In the genomic region with DNA sequence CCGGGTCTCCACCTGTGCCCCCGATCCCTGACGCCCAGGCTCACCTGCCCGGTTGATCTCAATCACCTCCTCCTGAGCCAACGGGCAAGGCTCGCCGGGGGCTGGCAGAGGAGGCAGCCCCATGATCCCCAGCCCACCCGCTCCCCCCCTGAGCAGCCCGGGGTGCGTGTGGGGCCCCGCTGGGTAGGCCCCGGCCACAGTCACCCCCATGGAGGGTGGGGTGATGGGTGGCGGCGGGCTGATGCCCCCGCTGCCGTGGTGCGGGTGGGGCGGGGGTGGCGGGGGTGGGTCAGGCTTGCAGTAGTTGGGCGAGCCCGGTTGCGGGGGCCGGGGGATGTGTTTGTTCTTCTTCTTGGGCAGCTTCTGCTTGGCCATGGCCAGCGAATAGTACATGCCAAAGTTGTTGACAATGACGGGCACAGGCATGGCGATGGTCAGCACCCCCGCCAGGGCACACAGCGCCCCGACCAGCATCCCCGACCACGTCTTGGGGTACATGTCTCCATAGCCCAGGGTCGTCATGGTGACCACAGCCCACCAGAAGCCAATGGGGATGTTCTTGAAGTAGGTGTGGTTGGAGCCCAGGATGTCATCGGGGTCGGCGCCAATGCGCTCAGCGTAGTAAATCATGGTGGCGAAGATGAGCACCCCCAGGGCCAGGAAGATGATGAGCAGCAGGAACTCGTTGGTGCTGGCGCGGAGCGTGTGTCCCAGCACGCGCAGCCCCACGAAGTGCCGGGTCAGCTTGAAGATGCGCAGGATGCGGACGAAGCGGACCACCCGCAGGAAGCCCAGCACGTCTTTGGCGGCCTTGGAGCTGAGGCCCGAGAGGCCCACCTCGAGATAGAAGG, we compare ENCODE assay signal across 25 cellular contexts. TPM values are rescaled to one million over a fixed set of nuclear protein-coding genes. Genes with fewer than 3 reads are reported as not detected.
"Had no signal": no experiment of that assay in that cellular context is flagged by ENCODE, and none has a peak within 500 bp of the region (broad histone marks: within the 10 kb centered on the region; RNA-seq: fewer than 3 reads in every experiment).

No MANE protein-coding gene starts in this region.

- H3K27ac ChIP-seq: brain microvascular endothelial cell, cardiac muscle cell had no signal

- FAIRE-seq: TTC549 had no signal

- H3K36me3 ChIP-seq: brain microvascular endothelial cell had no signal

- ATAC-seq: activated CD4-positive, alpha-beta T cell treated with anti-CD3 and anti-CD28 coated beads for 36 hours; activated CD8-positive, alpha-beta T cell treated with anti-CD3 and anti-CD28 coated beads for 36 hours; T-helper 17 cell had no signal

- H3K9me3 Mint-ChIP-seq: activated B cell treated with CpG ODN at 0.5 μM for 24 hours; activated CD8-positive, alpha-beta T cell treated with anti-CD3 and anti-CD28 coated beads for 36 hours had no signal

- DNase-seq: activated B cell treated with CpG ODN at 0.5 μM for 24 hours; activated CD4-positive, alpha-beta T cell treated with anti-CD3 and anti-CD28 coated beads for 36 hours; activated CD4-positive, alpha-beta T cell treated with anti-CD3 and anti-CD28 coated beads, Interleukin-2, amount 50 U/mL, for 1 hour; activated CD8-positive, alpha-beta memory T cell treated with anti-CD3 and anti-CD28 coated beads, Interleukin-2, amount 50 U/mL, for 48 hours; activated CD8-positive, alpha-beta T cell treated with anti-CD3 and anti-CD28 coated beads for 36 hours; activated T-cell treated with anti-CD3 and anti-CD28 coated beads, Interleukin-2, amount 50 U/mL, for 1 hour; brain microvascular endothelial cell; IMR-90; KG1; NCI-H1092; NCI-H1417; NCI-H2029; NCI-H345; NCI-H510A; NCI-H526 treated with DMSO at 0.1 percent for 48 hours; NCI-H82; SIG-M5; T-helper 17 cell; T1000 had no signal

- H3K27me3 ChIP-seq: cardiac muscle cell had no signal

- H3K4me3 Mint-ChIP-seq: activated B cell treated with CpG ODN at 0.5 μM for 24 hours; activated CD4-positive, alpha-beta T cell treated with anti-CD3 and anti-CD28 coated beads for 36 hours; activated CD8-positive, alpha-beta T cell treated with anti-CD3 and anti-CD28 coated beads for 36 hours; activated naive CD8-positive, alpha-beta T cell; T-helper 17 cell had no signal

- H3K27ac Mint-ChIP-seq: activated B cell treated with CpG ODN at 0.5 μM for 24 hours; activated CD4-positive, alpha-beta T cell treated with anti-CD3 and anti-CD28 coated beads for 36 hours; activated CD8-positive, alpha-beta T cell treated with anti-CD3 and anti-CD28 coated beads for 36 hours; activated naive CD8-positive, alpha-beta T cell; T-helper 17 cell had no signal

- H3K4me3 ChIP-seq: cardiac muscle cell had no signal

RNA-seq across cellular contexts. Expression of gene KCNC3, which starts 6.0 kb away (rescaled TPM):
- total RNA-seq: IMR-90, LHCN-M2, M059J had no signal

RNA-seq across cellular contexts. Expression of gene NAPSA, which starts 42.3 kb away (rescaled TPM):
- total RNA-seq: IMR-90, RPMI7951 had no signal
